In genomic region chr11:113132001-113132400, GRCh38 we compare ENCODE assay signal across 26 cellular contexts.
"Had no signal": no experiment of that assay in that cellular context is flagged by ENCODE, and none has a peak within 500 bp of the region (broad histone marks: within the 10 kb centered on the region; RNA-seq: fewer than 3 reads in every experiment).

No MANE protein-coding gene starts in this region.

- H3K36me3 ChIP-seq: ascending aorta, heart right ventricle, left ventricle myocardium inferior, prostate gland, right atrium auricular region, upper lobe of left lung, WERI-Rb-1 had no signal

- H3K4me1 ChIP-seq: ascending aorta, prostate gland, upper lobe of left lung had no signal

- H3K4me1 Mint-ChIP-seq: activated naive CD8-positive, alpha-beta T cell treated with anti-CD3 and anti-CD28 coated beads for 36 hours had no signal

- H3K4me3 ChIP-seq: ascending aorta, coronary artery, heart right ventricle, left ventricle myocardium inferior, prostate gland, right atrium auricular region, upper lobe of left lung had no signal

- H3K4me3 Mint-ChIP-seq: activated naive CD4-positive, alpha-beta T cell treated with anti-CD3 and anti-CD28 coated beads for 36 hours; activated naive CD8-positive, alpha-beta T cell treated with anti-CD3 and anti-CD28 coated beads for 36 hours; activated T-helper 1 cell treated with anti-CD3 and anti-CD28 coated beads, Interleukin-12 subunit alpha, Interleukin-12 subunit beta, Interleukin-2, Interleukin-4 antibody, amounts not matched to agents 30 ng/mL and 10 ng/mL and 1 ng/mL, durations not matched to agents 14 hours and 24 hours and 36 hours; brain; effector memory CD8-positive, alpha-beta T cell; natural killer cell had no signal

- H3K27ac Mint-ChIP-seq: activated naive CD4-positive, alpha-beta T cell treated with anti-CD3 and anti-CD28 coated beads for 36 hours; activated naive CD8-positive, alpha-beta T cell treated with anti-CD3 and anti-CD28 coated beads for 36 hours; activated T-helper 1 cell treated with anti-CD3 and anti-CD28 coated beads, Interleukin-12 subunit alpha, Interleukin-12 subunit beta, Interleukin-2, Interleukin-4 antibody, amounts not matched to agents 30 ng/mL and 10 ng/mL and 1 ng/mL, durations not matched to agents 14 hours and 24 hours and 36 hours; effector memory CD8-positive, alpha-beta T cell had no signal

- H3K9me3 ChIP-seq: ascending aorta, heart right ventricle, left ventricle myocardium inferior, prostate gland, right atrium auricular region, upper lobe of left lung had no signal

- ATAC-seq: activated CD4-positive, CD25-positive, alpha-beta regulatory T cell treated with anti-CD3 and anti-CD28 coated beads, Interleukin-2, amount 50 U/mL, for 24 hours; effector memory CD8-positive, alpha-beta T cell; natural killer cell had no signal

- H3K27me3 ChIP-seq: ascending aorta, heart right ventricle, right atrium auricular region, upper lobe of left lung had no signal

- H3K9me3 Mint-ChIP-seq: activated naive CD4-positive, alpha-beta T cell treated with anti-CD3 and anti-CD28 coated beads for 36 hours; activated naive CD8-positive, alpha-beta T cell treated with anti-CD3 and anti-CD28 coated beads for 36 hours; activated T-helper 1 cell treated with anti-CD3 and anti-CD28 coated beads, Interleukin-12 subunit alpha, Interleukin-12 subunit beta, Interleukin-2, Interleukin-4 antibody, amounts not matched to agents 30 ng/mL and 10 ng/mL and 1 ng/mL, durations not matched to agents 14 hours and 24 hours and 36 hours; brain; effector memory CD8-positive, alpha-beta T cell; natural killer cell had no signal

- H3K36me3 Mint-ChIP-seq: activated naive CD8-positive, alpha-beta T cell treated with anti-CD3 and anti-CD28 coated beads for 36 hours; natural killer cell had no signal

- H3K27ac ChIP-seq: ascending aorta, coronary artery, upper lobe of left lung, WERI-Rb-1 had no signal

- DNase-seq: activated CD4-positive, alpha-beta T cell treated with anti-CD3 and anti-CD28 coated beads for 48 hours; activated CD4-positive, alpha-beta T cell treated with anti-CD3 and anti-CD28 coated beads, Interleukin-2, amount 50 U/mL, for 48 hours; activated CD8-positive, alpha-beta memory T cell treated with anti-CD3 and anti-CD28 coated beads for 24 hours; activated effector memory CD4-positive, alpha-beta T cell treated with anti-CD3 and anti-CD28 coated beads, Interleukin-2, amount 50 U/mL, for 16 hours; activated naive CD4-positive, alpha-beta T cell treated with anti-CD3 and anti-CD28 coated beads for 36 hours; activated naive CD8-positive, alpha-beta T cell treated with anti-CD3 and anti-CD28 coated beads for 36 hours; effector memory CD8-positive, alpha-beta T cell; erythroblast; heart right ventricle; islet precursor cell; left ventricle myocardium inferior; midbrain; natural killer cell; stimulated activated CD4-positive, alpha-beta T cell treated with anti-CD3 and anti-CD28 coated beads, Interleukin-15, amount 100 ng/mL, for 24 hours; stimulated activated CD4-positive, alpha-beta T cell treated with anti-CD3 and anti-CD28 coated beads, Interleukin-2, amount 100 ng/mL, for 24 hours; stimulated activated naive CD4-positive, alpha-beta T cell treated with Interleukin-2 at 50 U/mL for 16 hours; T1000; upper lobe of left lung; WERI-Rb-1 had no signal
